ENCODE assay signal across 8 cellular contexts in genomic region chr2:75627902-75628504, GRCh38. TPM values are rescaled to one million over a fixed set of nuclear protein-coding genes. Genes with fewer than 3 reads are reported as not detected.
DNase-seq lines count a peak whose midpoint lies in the region; ATAC-seq and TF ChIP-seq lines count a peak whose summit lies in the region.

No MANE protein-coding gene starts in this region.

- no peaks in the 10 kb centered on the region for H3K4me1 ChIP-seq in colonic mucosa
- H3K4me1 ChIP-seq in right lobe of liver = no peaks in the 10 kb centered on the region

- TF ChIP-seq POLR2A in right lobe of liver (IDR thresholded peaks at IDR 0.05) = no peak

- no peaks in the 10 kb centered on the region for H3K9me3 ChIP-seq in colonic mucosa
- H3K9me3 ChIP-seq in right lobe of liver = no peaks in the 10 kb centered on the region

- peak; percentile 95 for ATAC-seq in GM18868 (IDR thresholded peaks at IDR 0.05; ENCODE audit: unreplicated experiment)
- peak; percentile 88 for ATAC-seq in HG03175 (IDR thresholded peaks at IDR 0.05; ENCODE audit: unreplicated experiment)
- peak; percentile 96 to 99 (median 98) for ATAC-seq in right lobe of liver

- no peak overlapping the region for H3K27ac ChIP-seq in colonic mucosa
- no peak overlapping the region for H3K27ac ChIP-seq in right lobe of liver

- no peaks in the 10 kb centered on the region for H3K36me3 ChIP-seq in colonic mucosa
- no peaks in the 10 kb centered on the region for H3K36me3 ChIP-seq in right lobe of liver

- intact Hi-C loops in colonic mucosa (cut with DNase I) (no loop called here), right lobe of liver (cut with DNase I) (no loop called here)

- DNase-seq in AG10803 (ENCODE audit: low read depth) (peak; percentile 75), NCI-H446 (lab: John Stamatoyannopoulos, UW) (peak; percentile 50 to 81), colonic mucosa (peak; percentile 64), right lobe of liver (peak; percentile 77 to 80 (median 77))
- peak; percentile 62 for DNase-seq in activated CD4-positive, CD25-positive, alpha-beta regulatory T cell treated with anti-CD3 and anti-CD28 coated beads, Interleukin-2, amount 50 U/mL, for 72 hours
- DNase-seq in stimulated activated CD8-positive, alpha-beta memory T cell treated with anti-CD3 and anti-CD28 coated beads, Interleukin-15, amount 100 ng/mL, for 1 hour (ENCODE audit: low read depth) = peak; percentile 24

- TF ChIP-seq CTCF in AG10803 (conservative IDR thresholded peaks at IDR 0.05; ENCODE audit: low read length) = peak; percentile 100
- TF ChIP-seq CTCF in colonic mucosa (IDR thresholded peaks at IDR 0.05) = peak; percentile 81
- TF ChIP-seq CTCF in right lobe of liver (IDR thresholded peaks at IDR 0.05) = peak; percentile 80 to 97 (median 95)

- no peak overlapping the region for H3K4me3 ChIP-seq in AG10803 (ENCODE audit: low read length)
- no peak overlapping the region for H3K4me3 ChIP-seq in colonic mucosa
- H3K4me3 ChIP-seq in right lobe of liver = no peak overlapping the region

- H3K27me3 ChIP-seq in colonic mucosa (no peaks in the 10 kb centered on the region), right lobe of liver (no peaks in the 10 kb centered on the region)

- H3K9ac ChIP-seq in colonic mucosa (ENCODE audit: low read depth in 2 of 2, low read length in 2 of 2) = no peak overlapping the region

- 1% methylated on average over 4 of the region's 4 CpGs for WGBS in right lobe of liver (ENCODE audit: insufficient coverage, low coverage, low lambda C conversion rate, missing lambda C conversion rate)

RNA-seq across cellular contexts. Expression of gene MRPL19, which starts 18.6 kb away (rescaled TPM):
- total RNA-seq in colonic mucosa (10 to 100 TPM; 58.3 to 62.0 TPM), right lobe of liver (10 to 100 TPM; 41.4 to 50.2 (median 44.0) TPM)

Comparison
In these comparisons a context has a peak if more than half of its experiments do, and no peak if none do; other contexts are left out.
1. DNase-seq: peak in every context shown above with its lines; median percentile 77 in right lobe of liver; 75 in AG10803; 66 in NCI-H446; 64 in colonic mucosa; 62 in activated CD4-positive, CD25-positive, alpha-beta regulatory T cell treated with anti-CD3 and anti-CD28 coated beads, Interleukin-2, amount 50 U/mL, for 72 hours; 24 in stimulated activated CD8-positive, alpha-beta memory T cell treated with anti-CD3 and anti-CD28 coated beads, Interleukin-15, amount 100 ng/mL, for 1 hour.